In genomic region chr1:9004731-9005708, GRCh38 we compare ENCODE assay signal across 8 cellular contexts. TPM values are rescaled to one million over a fixed set of nuclear protein-coding genes. Genes with fewer than 3 reads are reported as not detected.
DNase-seq lines count a peak whose midpoint lies in the region; ATAC-seq, FAIRE-seq and TF ChIP-seq lines count a peak whose summit lies in the region.

No MANE protein-coding gene starts in this region.

- H3K27me3 ChIP-seq in colonic mucosa (no peaks in the 10 kb centered on the region), lower lobe of right lung (ENCODE audit: low read depth) (no peaks in the 10 kb centered on the region)

- H3K36me3 ChIP-seq in colonic mucosa (no peaks in the 10 kb centered on the region), lower lobe of right lung (no peaks in the 10 kb centered on the region)

- peak; percentile 24 for FAIRE-seq in GM18507 (lab: Jason Lieb, UNC)

- no peak overlapping the region for H3K9ac ChIP-seq in colonic mucosa (ENCODE audit: low read depth in 2 of 2, low read length in 2 of 2)

- ATAC-seq in lower lobe of right lung = peak; percentile 90 to 91
- no peak for ATAC-seq in HG03457 (IDR thresholded peaks at IDR 0.05; ENCODE audit: unreplicated experiment)

- H3K4me3 ChIP-seq in colonic mucosa (no peak overlapping the region), lower lobe of right lung (no peak overlapping the region)

- DNase-seq in AG08395 (ENCODE audit: low spot score) = peak; percentile 93
- peak; percentile 72 for DNase-seq in GM18507 (ENCODE audit: extremely low spot score, insufficient read length, low read depth)
- DNase-seq in NCI-H460 (ENCODE audit: extremely low read depth, low read depth) = peak; percentile 64
- peak; percentile 82 for DNase-seq in activated CD4-positive, alpha-beta T cell treated with anti-CD3 and anti-CD28 coated beads, Interleukin-2, amount 50 U/mL, for 1 hour
- DNase-seq in colonic mucosa = peak; percentile 91
- DNase-seq in lower lobe of right lung = peak; percentile 87
- peak; percentile 63 to 79 (median 75) for DNase-seq in stimulated activated CD4-positive, alpha-beta T cell treated with anti-CD3 and anti-CD28 coated beads, TNF-alpha, amount 100 ng/mL, for 48 hours (ENCODE audit: low read depth in 3 of 3)

- intact Hi-C loops in colonic mucosa (cut with DNase I) (loop anchor here (5.0 kb wide), 2 partner anchors 88 to 97 kb away; no protein-coding TSS in a partner anchor), lower lobe of right lung (cut with DNase I) (no loop called here)

- H3K9me3 ChIP-seq in colonic mucosa (no peaks in the 10 kb centered on the region), lower lobe of right lung (no peaks in the 10 kb centered on the region)

- H3K27ac ChIP-seq in colonic mucosa (no peak overlapping the region), lower lobe of right lung (no peak overlapping the region)

- TF ChIP-seq CTCF in colonic mucosa (IDR thresholded peaks at IDR 0.05) = peak; percentile 88
- peak; percentile 94 for TF ChIP-seq CTCF in lower lobe of right lung (IDR thresholded peaks at IDR 0.05)

- no peaks in the 10 kb centered on the region for H3K4me1 ChIP-seq in colonic mucosa
- peaks cover 7% of the 10 kb centered on the region for H3K4me1 ChIP-seq in lower lobe of right lung

RNA-seq across cellular contexts. Expression of gene SLC2A7, which starts 21.2 kb away (rescaled TPM):
- total RNA-seq in NCI-H460 (2014; rRNA removed; shearing (Covaris generic)) = not detected in 2 replicates
- polyA plus RNA-seq in NCI-H460 (2014; cell fraction: nucleus; rRNA removed) = not detected in 2 replicates
- not detected for total RNA-seq in colonic mucosa
- total RNA-seq in lower lobe of right lung = not detected

RNA-seq across cellular contexts. Expression of gene CA6, which starts 59.4 kb away (rescaled TPM):
- total RNA-seq in NCI-H460 (2014; rRNA removed; shearing (Covaris generic)) = not detected in 2 replicates
- not detected in 2 replicates for polyA plus RNA-seq in NCI-H460 (2014; cell fraction: nucleus; rRNA removed)
- not detected for total RNA-seq in colonic mucosa
- total RNA-seq in lower lobe of right lung = not detected
